1 cellular context compared by ENCODE assay signal in the genomic region with DNA sequence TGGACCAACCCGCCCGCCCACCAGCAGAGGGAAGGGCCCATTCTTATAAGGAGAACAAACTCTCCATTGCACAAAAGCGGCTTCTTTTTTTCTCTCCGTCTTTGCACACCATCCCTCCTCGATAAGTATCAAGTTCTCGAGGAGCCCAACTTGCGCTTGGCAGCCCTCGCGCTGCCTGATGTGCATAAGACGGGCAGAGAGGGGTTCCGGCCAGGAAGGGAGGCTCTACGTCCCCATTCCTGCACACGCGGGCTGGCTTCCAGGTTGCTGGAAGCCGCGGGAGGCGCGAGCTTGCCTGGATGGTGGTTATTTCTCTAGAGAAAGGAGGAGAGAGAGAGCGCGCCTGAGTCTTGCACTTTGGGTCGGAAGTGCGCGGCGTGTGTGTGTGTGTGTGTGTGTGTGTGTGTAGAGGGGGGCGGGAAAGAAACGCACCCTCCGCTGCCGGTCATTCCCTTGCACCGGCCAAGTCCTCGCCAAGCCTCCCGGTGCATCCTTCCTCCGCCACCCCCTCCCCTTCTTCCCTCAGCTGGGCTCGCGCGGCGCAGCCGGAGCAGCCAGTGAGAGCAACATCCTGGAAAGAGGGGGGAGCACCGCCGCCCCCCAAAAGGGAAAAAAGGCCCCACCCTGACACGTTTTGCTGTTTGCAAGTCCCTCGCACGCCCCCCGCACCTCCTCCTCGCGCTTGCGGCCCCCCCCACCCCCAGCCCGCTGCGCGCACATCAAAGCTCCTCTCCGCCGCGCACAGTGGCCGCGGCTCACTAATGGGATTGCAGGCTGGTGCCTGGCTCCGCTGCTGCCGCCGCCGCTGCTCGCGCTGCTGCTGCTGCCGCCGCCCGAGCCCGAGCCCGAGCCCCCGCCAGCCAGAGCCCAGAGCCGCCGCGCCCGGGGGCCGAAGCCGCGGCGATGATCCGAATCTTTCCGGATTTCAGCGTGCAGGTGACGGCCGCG.
TF ChIP-seq lines count a peak whose summit lies in the region.

No MANE protein-coding gene starts in this region.

TF ChIP-seq in HEK293, 187 proteins besides CTCF, POLR2A, EP300 and RAD21 (continued from another document and continues in another):
- TF ChIP-seq, protein P1, sequence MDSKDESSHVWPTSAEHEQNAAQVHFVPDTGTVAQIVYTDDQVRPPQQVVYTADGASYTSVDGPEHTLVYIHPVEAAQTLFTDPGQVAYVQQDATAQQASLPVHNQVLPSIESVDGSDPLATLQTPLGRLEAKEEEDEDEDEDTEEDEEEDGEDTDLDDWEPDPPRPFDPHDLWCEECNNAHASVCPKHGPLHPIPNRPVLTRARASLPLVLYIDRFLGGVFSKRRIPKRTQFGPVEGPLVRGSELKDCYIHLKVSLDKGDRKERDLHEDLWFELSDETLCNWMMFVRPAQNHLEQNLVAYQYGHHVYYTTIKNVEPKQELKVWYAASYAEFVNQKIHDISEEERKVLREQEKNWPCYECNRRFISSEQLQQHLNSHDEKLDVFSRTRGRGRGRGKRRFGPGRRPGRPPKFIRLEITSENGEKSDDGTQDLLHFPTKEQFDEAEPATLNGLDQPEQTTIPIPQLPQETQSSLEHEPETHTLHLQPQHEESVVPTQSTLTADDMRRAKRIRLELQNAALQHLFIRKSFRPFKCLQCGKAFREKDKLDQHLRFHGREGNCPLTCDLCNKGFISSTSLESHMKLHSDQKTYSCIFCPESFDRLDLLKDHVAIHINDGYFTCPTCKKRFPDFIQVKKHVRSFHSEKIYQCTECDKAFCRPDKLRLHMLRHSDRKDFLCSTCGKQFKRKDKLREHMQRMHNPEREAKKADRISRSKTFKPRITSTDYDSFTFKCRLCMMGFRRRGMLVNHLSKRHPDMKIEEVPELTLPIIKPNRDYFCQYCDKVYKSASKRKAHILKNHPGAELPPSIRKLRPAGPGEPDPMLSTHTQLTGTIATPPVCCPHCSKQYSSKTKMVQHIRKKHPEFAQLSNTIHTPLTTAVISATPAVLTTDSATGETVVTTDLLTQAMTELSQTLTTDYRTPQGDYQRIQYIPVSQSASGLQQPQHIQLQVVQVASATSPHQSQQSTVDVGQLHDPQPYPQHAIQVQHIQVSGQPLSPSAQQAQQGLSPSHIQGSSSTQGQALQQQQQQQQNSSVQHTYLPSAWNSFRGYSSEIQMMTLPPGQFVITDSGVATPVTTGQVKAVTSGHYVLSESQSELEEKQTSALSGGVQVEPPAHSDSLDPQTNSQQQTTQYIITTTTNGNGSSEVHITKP (tag by site-specific recombination; IDR thresholded peaks at IDR 0.05) = peak; percentile 90
- TF ChIP-seq ZNF473 (tag by site-specific recombination; IDR thresholded peaks at IDR 0.05) (no peak), ZNF747 (tag by site-specific recombination; IDR thresholded peaks at IDR 0.05) (no peak), SCRT2 (tag by site-specific recombination; IDR thresholded peaks at IDR 0.05) (no peak), ZNF221 (tag by site-specific recombination; IDR thresholded peaks at IDR 0.05; ENCODE audit: borderline replicate concordance) (no peak), ZBTB1 (tag by site-specific recombination; IDR thresholded peaks at IDR 0.05) (no peak), ZNF777 (tag by site-specific recombination; IDR thresholded peaks at IDR 0.05; ENCODE audit: borderline replicate concordance) (no peak; the same call in 1 of the 2 replicates), FEZF1 (tag by site-specific recombination; IDR thresholded peaks at IDR 0.05) (no peak), ZNF132 (tag by site-specific recombination; IDR thresholded peaks at IDR 0.05; ENCODE audit: borderline replicate concordance) (no peak), ZNF600 (tag by site-specific recombination; IDR thresholded peaks at IDR 0.05) (peak; percentile 95), ZNF623 (tag by site-specific recombination; IDR thresholded peaks at IDR 0.05) (no peak), ZSCAN16 (tag by site-specific recombination; IDR thresholded peaks at IDR 0.05) (no peak), ZNF677 (tag by site-specific recombination; IDR thresholded peaks at IDR 0.05) (no peak), KLF8 (tag by site-specific recombination; IDR thresholded peaks at IDR 0.05) (peak; percentile 77), ZNF16 (tag by site-specific recombination; IDR thresholded peaks at IDR 0.05; ENCODE audit: low read depth) (no peak), MYNN (tag by site-specific recombination; IDR thresholded peaks at IDR 0.05; ENCODE audit: borderline replicate concordance) (no peak), ZNF23 (tag by site-specific recombination; IDR thresholded peaks at IDR 0.05; ENCODE audit: borderline replicate concordance) (no peak), ZNF302 (tag by site-specific recombination; IDR thresholded peaks at IDR 0.05; ENCODE audit: low read depth) (no peak), ZNF785 (tag by site-specific recombination; IDR thresholded peaks at IDR 0.05) (peak; percentile 83; the same call in 1 of the 2 replicates), ZNF48 (tag by site-specific recombination; IDR thresholded peaks at IDR 0.05) (no peak), ZBTB21 (tag by site-specific recombination; IDR thresholded peaks at IDR 0.05) (no peak), ZFP3 (tag by site-specific recombination; IDR thresholded peaks at IDR 0.05; ENCODE audit: low read depth) (no peak), GLI4 (tag by site-specific recombination; IDR thresholded peaks at IDR 0.05) (peak; percentile 71; the same call in 1 of the 2 replicates), KLF7 (tag by site-specific recombination; IDR thresholded peaks at IDR 0.05; ENCODE audit: borderline replicate concordance) (peak; percentile 63; the same call in 1 of the 2 replicates), ZNF19 (tag by site-specific recombination; IDR thresholded peaks at IDR 0.05; ENCODE audit: low read depth) (no peak), ZNF664 (tag by site-specific recombination; IDR thresholded peaks at IDR 0.05) (no peak), ZNF239 (tag by site-specific recombination; IDR thresholded peaks at IDR 0.05) (no peak), ZNF146 (tag by site-specific recombination; IDR thresholded peaks at IDR 0.05) (no peak), ZNF658 (tag by site-specific recombination; IDR thresholded peaks at IDR 0.05) (no peak), ZNF37A (tag by site-specific recombination; IDR thresholded peaks at IDR 0.05) (no peak), ZNF560 (tag by site-specific recombination; IDR thresholded peaks at IDR 0.05; ENCODE audit: borderline replicate concordance) (no peak), YY2 (tag by site-specific recombination; IDR thresholded peaks at IDR 0.05) (no peak), SALL2 (tag by site-specific recombination; IDR thresholded peaks at IDR 0.05; ENCODE audit: borderline replicate concordance) (no peak), ZNF654 (tag by site-specific recombination; IDR thresholded peaks at IDR 0.05; ENCODE audit: low read depth) (no peak), ZEB2 (tag by site-specific recombination; IDR thresholded peaks at IDR 0.05) (peak; percentile 77), ZIC2 (tag by site-specific recombination; IDR thresholded peaks at IDR 0.05) (no peak; the same call in 1 of the 2 replicates), HOXC10 (CRISPR knock-in tag; IDR thresholded peaks at IDR 0.05) (no peak), ZNF585B (tag by site-specific recombination; IDR thresholded peaks at IDR 0.05) (no peak), ZXDB (tag by site-specific recombination; IDR thresholded peaks at IDR 0.05) (peak; percentile 58; the same call in 1 of the 2 replicates), ZNF768 (tag by site-specific recombination; IDR thresholded peaks at IDR 0.05) (no peak), ZNF791 (tag by site-specific recombination; IDR thresholded peaks at IDR 0.05) (no peak), ZNF843 (tag by site-specific recombination; IDR thresholded peaks at IDR 0.05) (no peak), KLF16 (tag by site-specific recombination; IDR thresholded peaks at IDR 0.05) (peak; percentile 98), ZFHX2 (tag by site-specific recombination; conservative IDR thresholded peaks at IDR 0.05) (peak; percentile 83), ZBTB17 (tag by site-specific recombination; IDR thresholded peaks at IDR 0.05) (peak; percentile 70; the same call in 1 of the 2 replicates), ZNF121 (tag by site-specific recombination; IDR thresholded peaks at IDR 0.05) (no peak), ZBTB7A (tag by site-specific recombination; IDR thresholded peaks at IDR 0.05; ENCODE audit: low read depth) (0 out of 2 replicates have a peak, but pooled peaks have one; percentile 53), ZNF837 (tag by site-specific recombination; IDR thresholded peaks at IDR 0.05) (no peak), ZNF366 (tag by site-specific recombination; conservative IDR thresholded peaks at IDR 0.05) (peak; percentile 87)
- TF ChIP-seq, protein P2, sequence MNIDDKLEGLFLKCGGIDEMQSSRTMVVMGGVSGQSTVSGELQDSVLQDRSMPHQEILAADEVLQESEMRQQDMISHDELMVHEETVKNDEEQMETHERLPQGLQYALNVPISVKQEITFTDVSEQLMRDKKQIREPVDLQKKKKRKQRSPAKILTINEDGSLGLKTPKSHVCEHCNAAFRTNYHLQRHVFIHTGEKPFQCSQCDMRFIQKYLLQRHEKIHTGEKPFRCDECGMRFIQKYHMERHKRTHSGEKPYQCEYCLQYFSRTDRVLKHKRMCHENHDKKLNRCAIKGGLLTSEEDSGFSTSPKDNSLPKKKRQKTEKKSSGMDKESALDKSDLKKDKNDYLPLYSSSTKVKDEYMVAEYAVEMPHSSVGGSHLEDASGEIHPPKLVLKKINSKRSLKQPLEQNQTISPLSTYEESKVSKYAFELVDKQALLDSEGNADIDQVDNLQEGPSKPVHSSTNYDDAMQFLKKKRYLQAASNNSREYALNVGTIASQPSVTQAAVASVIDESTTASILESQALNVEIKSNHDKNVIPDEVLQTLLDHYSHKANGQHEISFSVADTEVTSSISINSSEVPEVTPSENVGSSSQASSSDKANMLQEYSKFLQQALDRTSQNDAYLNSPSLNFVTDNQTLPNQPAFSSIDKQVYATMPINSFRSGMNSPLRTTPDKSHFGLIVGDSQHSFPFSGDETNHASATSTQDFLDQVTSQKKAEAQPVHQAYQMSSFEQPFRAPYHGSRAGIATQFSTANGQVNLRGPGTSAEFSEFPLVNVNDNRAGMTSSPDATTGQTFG (tag by site-specific recombination; IDR thresholded peaks at IDR 0.05; ENCODE audit: borderline replicate concordance) = no peak
- TF ChIP-seq, protein P3, sequence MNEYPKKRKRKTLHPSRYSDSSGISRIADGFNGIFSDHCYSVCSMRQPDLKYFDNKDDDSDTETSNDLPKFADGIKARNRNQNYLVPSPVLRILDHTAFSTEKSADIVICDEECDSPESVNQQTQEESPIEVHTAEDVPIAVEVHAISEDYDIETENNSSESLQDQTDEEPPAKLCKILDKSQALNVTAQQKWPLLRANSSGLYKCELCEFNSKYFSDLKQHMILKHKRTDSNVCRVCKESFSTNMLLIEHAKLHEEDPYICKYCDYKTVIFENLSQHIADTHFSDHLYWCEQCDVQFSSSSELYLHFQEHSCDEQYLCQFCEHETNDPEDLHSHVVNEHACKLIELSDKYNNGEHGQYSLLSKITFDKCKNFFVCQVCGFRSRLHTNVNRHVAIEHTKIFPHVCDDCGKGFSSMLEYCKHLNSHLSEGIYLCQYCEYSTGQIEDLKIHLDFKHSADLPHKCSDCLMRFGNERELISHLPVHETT (tag by site-specific recombination; IDR thresholded peaks at IDR 0.05) = no peak
- TF ChIP-seq, protein P4, sequence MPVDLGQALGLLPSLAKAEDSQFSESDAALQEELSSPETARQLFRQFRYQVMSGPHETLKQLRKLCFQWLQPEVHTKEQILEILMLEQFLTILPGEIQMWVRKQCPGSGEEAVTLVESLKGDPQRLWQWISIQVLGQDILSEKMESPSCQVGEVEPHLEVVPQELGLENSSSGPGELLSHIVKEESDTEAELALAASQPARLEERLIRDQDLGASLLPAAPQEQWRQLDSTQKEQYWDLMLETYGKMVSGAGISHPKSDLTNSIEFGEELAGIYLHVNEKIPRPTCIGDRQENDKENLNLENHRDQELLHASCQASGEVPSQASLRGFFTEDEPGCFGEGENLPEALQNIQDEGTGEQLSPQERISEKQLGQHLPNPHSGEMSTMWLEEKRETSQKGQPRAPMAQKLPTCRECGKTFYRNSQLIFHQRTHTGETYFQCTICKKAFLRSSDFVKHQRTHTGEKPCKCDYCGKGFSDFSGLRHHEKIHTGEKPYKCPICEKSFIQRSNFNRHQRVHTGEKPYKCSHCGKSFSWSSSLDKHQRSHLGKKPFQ (tag by site-specific recombination; IDR thresholded peaks at IDR 0.05) = no peak
- TF ChIP-seq, protein P5, sequence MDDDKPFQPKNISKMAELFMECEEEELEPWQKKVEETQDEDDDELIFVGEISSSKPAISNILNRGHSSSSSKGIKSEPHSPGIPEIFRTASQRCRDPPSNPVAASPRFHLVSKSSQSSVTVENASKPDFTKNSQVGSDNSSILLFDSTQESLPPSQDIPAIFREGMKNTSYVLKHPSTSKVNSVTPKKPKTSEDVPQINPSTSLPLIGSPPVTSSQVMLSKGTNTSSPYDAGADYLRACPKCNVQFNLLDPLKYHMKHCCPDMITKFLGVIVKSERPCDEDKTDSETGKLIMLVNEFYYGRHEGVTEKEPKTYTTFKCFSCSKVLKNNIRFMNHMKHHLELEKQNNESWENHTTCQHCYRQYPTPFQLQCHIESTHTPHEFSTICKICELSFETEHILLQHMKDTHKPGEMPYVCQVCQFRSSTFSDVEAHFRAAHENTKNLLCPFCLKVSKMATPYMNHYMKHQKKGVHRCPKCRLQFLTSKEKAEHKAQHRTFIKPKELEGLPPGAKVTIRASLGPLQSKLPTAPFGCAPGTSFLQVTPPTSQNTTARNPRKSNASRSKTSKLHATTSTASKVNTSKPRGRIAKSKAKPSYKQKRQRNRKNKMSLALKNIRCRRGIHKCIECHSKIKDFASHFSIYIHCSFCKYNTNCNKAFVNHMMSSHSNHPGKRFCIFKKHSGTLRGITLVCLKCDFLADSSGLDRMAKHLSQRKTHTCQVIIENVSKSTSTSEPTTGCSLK (tag by site-specific recombination; IDR thresholded peaks at IDR 0.05) = no peak
- TF ChIP-seq, protein P6, sequence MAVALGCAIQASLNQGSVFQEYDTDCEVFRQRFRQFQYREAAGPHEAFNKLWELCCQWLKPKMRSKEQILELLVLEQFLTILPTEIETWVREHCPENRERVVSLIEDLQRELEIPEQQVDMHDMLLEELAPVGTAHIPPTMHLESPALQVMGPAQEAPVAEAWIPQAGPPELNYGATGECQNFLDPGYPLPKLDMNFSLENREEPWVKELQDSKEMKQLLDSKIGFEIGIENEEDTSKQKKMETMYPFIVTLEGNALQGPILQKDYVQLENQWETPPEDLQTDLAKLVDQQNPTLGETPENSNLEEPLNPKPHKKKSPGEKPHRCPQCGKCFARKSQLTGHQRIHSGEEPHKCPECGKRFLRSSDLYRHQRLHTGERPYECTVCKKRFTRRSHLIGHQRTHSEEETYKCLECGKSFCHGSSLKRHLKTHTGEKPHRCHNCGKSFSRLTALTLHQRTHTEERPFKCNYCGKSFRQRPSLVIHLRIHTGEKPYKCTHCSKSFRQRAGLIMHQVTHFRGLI (tag by site-specific recombination; IDR thresholded peaks at IDR 0.05) = no peak; the same call in none of the 2 replicates
- TF ChIP-seq, protein P7, sequence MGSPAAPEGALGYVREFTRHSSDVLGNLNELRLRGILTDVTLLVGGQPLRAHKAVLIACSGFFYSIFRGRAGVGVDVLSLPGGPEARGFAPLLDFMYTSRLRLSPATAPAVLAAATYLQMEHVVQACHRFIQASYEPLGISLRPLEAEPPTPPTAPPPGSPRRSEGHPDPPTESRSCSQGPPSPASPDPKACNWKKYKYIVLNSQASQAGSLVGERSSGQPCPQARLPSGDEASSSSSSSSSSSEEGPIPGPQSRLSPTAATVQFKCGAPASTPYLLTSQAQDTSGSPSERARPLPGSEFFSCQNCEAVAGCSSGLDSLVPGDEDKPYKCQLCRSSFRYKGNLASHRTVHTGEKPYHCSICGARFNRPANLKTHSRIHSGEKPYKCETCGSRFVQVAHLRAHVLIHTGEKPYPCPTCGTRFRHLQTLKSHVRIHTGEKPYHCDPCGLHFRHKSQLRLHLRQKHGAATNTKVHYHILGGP (tag by site-specific recombination; IDR thresholded peaks at IDR 0.05) = no peak
